In the genomic region with DNA sequence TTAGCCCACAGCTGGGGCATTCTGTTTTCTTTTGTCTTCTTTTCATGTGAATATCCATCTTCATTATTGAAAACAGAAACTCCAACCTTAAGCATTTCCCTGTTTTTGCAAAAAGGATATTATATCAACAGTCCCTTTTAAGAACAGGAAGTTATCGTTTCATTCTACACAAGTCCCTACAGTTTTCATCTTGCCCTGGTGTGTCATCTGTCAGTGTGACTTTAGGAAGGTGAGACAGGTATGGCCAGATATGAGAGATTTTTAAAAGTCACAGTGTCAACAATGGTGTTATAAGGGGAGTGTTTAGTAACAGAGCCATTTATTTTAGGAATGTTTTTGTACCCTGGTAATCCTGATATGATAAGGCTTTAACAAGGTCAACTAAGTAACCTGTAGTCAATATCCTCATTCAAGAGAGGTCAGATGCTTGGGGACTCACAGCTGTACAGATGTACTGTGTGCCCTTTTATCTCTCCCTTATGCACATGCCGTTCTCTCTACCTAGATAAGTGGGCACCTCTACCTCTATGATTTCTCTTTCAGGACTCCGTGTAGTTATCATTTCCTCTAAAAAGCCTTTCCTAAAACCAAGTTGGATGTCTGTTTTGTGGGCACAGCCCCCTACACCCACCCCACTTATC, we compare ENCODE assay signal across 11 cellular contexts.
DNase-seq lines count a peak whose midpoint lies in the region; ATAC-seq, FAIRE-seq and TF ChIP-seq lines count a peak whose summit lies in the region.
"Had no signal": no experiment of that assay in that cellular context is flagged by ENCODE, and none has a peak within 500 bp of the region (broad histone marks: within the 10 kb centered on the region; RNA-seq: fewer than 3 reads in every experiment).

No MANE protein-coding gene starts in this region.

- intact Hi-C loops in natural killer cell (cut with micrococcal nuclease) = loop anchor here (10.0 kb wide), 1 partner anchor 48 kb away; no protein-coding TSS in a partner anchor

- H3K4me3 Mint-ChIP-seq in activated T-helper 17 cell treated with anti-CD3 and anti-CD28 coated beads, Interleukin-2, amount 50 U/mL, for 72 hours = peak overlapping the region; percentile 72
- no peak overlapping the region for H3K4me3 Mint-ChIP-seq in natural killer cell

- no peak overlapping the region for H3K27ac ChIP-seq in foreskin keratinocyte

- peak; percentile 93 for FAIRE-seq in GM12892 (lab: Jason Lieb, UNC)

- H3K27me3 ChIP-seq in foreskin keratinocyte = peaks cover 5% of the 10 kb centered on the region
- H3K27me3 ChIP-seq: dorsolateral prefrontal cortex had no signal

- TF ChIP-seq CTCF in natural killer cell (IDR thresholded peaks at IDR 0.05) (no peak), foreskin keratinocyte (conservative IDR thresholded peaks at IDR 0.05) (no peak)

- H3K9me3 Mint-ChIP-seq in activated T-helper 17 cell treated with anti-CD3 and anti-CD28 coated beads, Interleukin-2, amount 50 U/mL, for 72 hours = peaks cover 2% of the 10 kb centered on the region
- H3K9me3 Mint-ChIP-seq in natural killer cell = no peaks in the 10 kb centered on the region

- peaks cover 88% of the 10 kb centered on the region for H3K36me3 Mint-ChIP-seq in activated T-helper 17 cell treated with anti-CD3 and anti-CD28 coated beads, Interleukin-2, amount 50 U/mL, for 72 hours (ENCODE audit: low read depth)
- H3K36me3 Mint-ChIP-seq in natural killer cell = no peaks in the 10 kb centered on the region

- H3K4me1 ChIP-seq in foreskin keratinocyte = peaks cover 4% of the 10 kb centered on the region

- H3K27ac Mint-ChIP-seq in activated T-helper 17 cell treated with anti-CD3 and anti-CD28 coated beads, Interleukin-2, amount 50 U/mL, for 72 hours = peak overlapping the region; percentile 91
- H3K27ac Mint-ChIP-seq in natural killer cell = peak overlapping the region; percentile 5 to 49

- peak; percentile 37 for DNase-seq in CD1c-positive myeloid dendritic cell (ENCODE audit: extremely low spot score)
- DNase-seq in GM12892 (ENCODE audit: insufficient read length) = no peak
- DNase-seq in natural killer cell = no peak
- no peak for DNase-seq in foreskin keratinocyte
- no peak for DNase-seq in HK-2 (ENCODE audit: unreplicated experiment)
- DNase-seq: activated gamma-delta T cell treated with Interleukin-2 at 50 U/mL for 16 hours, dorsolateral prefrontal cortex, glutamatergic neuron had no signal

- ATAC-seq in activated T-helper 17 cell treated with anti-CD3 and anti-CD28 coated beads, Interleukin-2, amount 50 U/mL, for 72 hours (replicated peaks) = peak; percentile 56
- ATAC-seq in natural killer cell (no peak), GM18909 (IDR thresholded peaks at IDR 0.05; ENCODE audit: poor library complexity, unreplicated experiment) (no peak), GM21528 (IDR thresholded peaks at IDR 0.05; ENCODE audit: low FRiP score, unreplicated experiment) (no peak), foreskin keratinocyte (no peak)

- no peaks in the 10 kb centered on the region for H3K27me3 Mint-ChIP-seq in activated T-helper 17 cell treated with anti-CD3 and anti-CD28 coated beads, Interleukin-2, amount 50 U/mL, for 72 hours
- H3K27me3 Mint-ChIP-seq in natural killer cell (ENCODE audit: low read depth in 2 of 2) = no peaks in the 10 kb centered on the region

- TF ChIP-seq POLR2A in GM12892 (IDR thresholded peaks at IDR 0.05; ENCODE audit: low read depth, low read length) = no peak

- peaks cover 64% of the 10 kb centered on the region for H3K4me1 Mint-ChIP-seq in activated T-helper 17 cell treated with anti-CD3 and anti-CD28 coated beads, Interleukin-2, amount 50 U/mL, for 72 hours
- peaks cover 41% of the 10 kb centered on the region in 2 donors for H3K4me1 Mint-ChIP-seq in natural killer cell
